8 cellular contexts compared by ENCODE assay signal in genomic region chr1:225425211-225425786, GRCh38. TPM values are rescaled to one million over a fixed set of nuclear protein-coding genes. Genes with fewer than 3 reads are reported as not detected.
DNase-seq lines count a peak whose midpoint lies in the region; ATAC-seq, FAIRE-seq and TF ChIP-seq lines count a peak whose summit lies in the region.

No MANE protein-coding gene starts in this region.

- peak overlapping the region; percentile 31 for H3K4me3 ChIP-seq in retinal pigment epithelial cell (ENCODE audit: low read length)

- DNase-seq in GM19239 (ENCODE audit: insufficient read length, low spot score), result no peak
- DNase-seq in NOMO-1 (lab: John Stamatoyannopoulos, UW; ENCODE audit: unreplicated experiment in 2 of 2), result peak; percentile 47 to 81
- DNase-seq in dermis blood vessel endothelial cell, result peak; percentile 39
- DNase-seq in retinal pigment epithelial cell (ENCODE audit: low read depth), result no peak
- no peak for DNase-seq in NCI-H2081 treated with DMSO at 0.1 percent for 48 hours (lab: John Stamatoyannopoulos, UW)
- no peak for DNase-seq in activated CD4-positive, alpha-beta T cell treated with anti-CD3 and anti-CD28 coated beads for 1 hour
- DNase-seq in hippocampal formation (lab: John Stamatoyannopoulos, UW), result no peak

- peak; percentile 37 for FAIRE-seq in GM19239 (lab: Jason Lieb, UNC)

- no peak for TF ChIP-seq CTCF in retinal pigment epithelial cell (conservative IDR thresholded peaks at IDR 0.05; ENCODE audit: low read depth, low read length)

- no peak for ATAC-seq in GM21529 (IDR thresholded peaks at IDR 0.05; ENCODE audit: unreplicated experiment)

RNA-seq across cellular contexts. Expression of gene LBR, which starts 2.5 kb away (rescaled TPM):
- 132 and 156 TPM in 2 replicates for total RNA-seq in dermis blood vessel endothelial cell

Comparison
In these comparisons a context has a peak if more than half of its experiments do, and no peak if none do; other contexts are left out.
1. DNase-seq: peak in NOMO-1 (2 of 2) and dermis blood vessel endothelial cell (single experiment); none in GM19239 (single experiment), retinal pigment epithelial cell (single experiment), NCI-H2081 treated with DMSO at 0.1 percent for 48 hours (single experiment), activated CD4-positive, alpha-beta T cell treated with anti-CD3 and anti-CD28 coated beads for 1 hour (single experiment) and hippocampal formation (0 of 2).